ENCODE assay signal across 1 cellular context in genomic region chr1:206679738-206680211, GRCh38.
TF ChIP-seq lines count a peak whose summit lies in the region.

No MANE protein-coding gene starts in this region.

TF ChIP-seq in GM12878, 131 proteins besides CTCF, POLR2A, EP300 and RAD21 (continued from another document and continues in another):
- TF ChIP-seq ZBTB4 (CRISPR knock-in tag; IDR thresholded peaks at IDR 0.05), result no peak
- TF ChIP-seq BCLAF1 (IDR thresholded peaks at IDR 0.05), result no peak
- TF ChIP-seq FOXK2 (IDR thresholded peaks at IDR 0.05), result no peak
- no peak for TF ChIP-seq CHD1 (IDR thresholded peaks at IDR 0.05; ENCODE audit: low read depth, low read length)
- TF ChIP-seq IKZF1 (conservative IDR thresholded peaks at IDR 0.05), result peak; percentile 99
- TF ChIP-seq CEBPZ (IDR thresholded peaks at IDR 0.05; ENCODE audit: low read depth, low read length), result no peak
- TF ChIP-seq BHLHE40 (IDR thresholded peaks at IDR 0.05; ENCODE audit: borderline replicate concordance in 1 of 2, low read depth in 2 of 2, low read length in 1 of 2), result peak; percentile 69 to 70
- TF ChIP-seq GABPA (IDR thresholded peaks at IDR 0.05; ENCODE audit: low read depth), result peak; percentile 33
- no peak for TF ChIP-seq KAT2A (conservative IDR thresholded peaks at IDR 0.05; ENCODE audit: control insufficient read depth, low read depth, low read length)
- TF ChIP-seq ZNF274 (IDR thresholded peaks at IDR 0.05; ENCODE audit: insufficient read depth, insufficient read length), result no peak
- peak; percentile 48; the same call in 1 of the 2 replicates for TF ChIP-seq PML (IDR thresholded peaks at IDR 0.05; ENCODE audit: low read length)
- TF ChIP-seq FOS (IDR thresholded peaks at IDR 0.05; ENCODE audit: borderline replicate concordance, extremely low read depth, insufficient read length), result no peak
- peak; percentile 98 for TF ChIP-seq SPI1 (IDR thresholded peaks at IDR 0.05; ENCODE audit: borderline replicate concordance, insufficient read depth, low read depth, low read length)
- no peak for TF ChIP-seq CHD4 (IDR thresholded peaks at IDR 0.05)
- no peak for TF ChIP-seq USF1 (IDR thresholded peaks at IDR 0.05; ENCODE audit: borderline replicate concordance, extremely low read length, insufficient read depth, low read depth, low read length)
- TF ChIP-seq KDM1A (IDR thresholded peaks at IDR 0.05; ENCODE audit: borderline replicate concordance), result no peak
- no peak for TF ChIP-seq PRDM15 (CRISPR knock-in tag; IDR thresholded peaks at IDR 0.05)
- TF ChIP-seq GATAD2B (conservative IDR thresholded peaks at IDR 0.05; ENCODE audit: low read depth), result peak; percentile 99
- TF ChIP-seq STAT3 (IDR thresholded peaks at IDR 0.05; ENCODE audit: low read depth, low read length), result no peak
- 0 out of 2 replicates have a peak, but pooled peaks have one; percentile 8 for TF ChIP-seq YY1 (IDR thresholded peaks at IDR 0.05; ENCODE audit: low read depth, low read length)
- TF ChIP-seq ASH2L (IDR thresholded peaks at IDR 0.05; ENCODE audit: borderline replicate concordance, low read depth), result peak; percentile 46; the same call in 1 of the 2 replicates
- peak; percentile 66 for TF ChIP-seq NKRF (conservative IDR thresholded peaks at IDR 0.05)
- TF ChIP-seq E2F8 (IDR thresholded peaks at IDR 0.05; ENCODE audit: low read depth, partially characterized antibody), result no peak
- no peak; the same call in 1 of the 2 replicates for TF ChIP-seq HDAC2 (IDR thresholded peaks at IDR 0.05)
- TF ChIP-seq IKZF2 (IDR thresholded peaks at IDR 0.05), result peak; percentile 99
- no peak for TF ChIP-seq SREBF1 (IDR thresholded peaks at IDR 0.05; ENCODE audit: low read length)
- peak; percentile 95 for TF ChIP-seq RELB (IDR thresholded peaks at IDR 0.05; ENCODE audit: low read depth)
- TF ChIP-seq ETV6 (conservative IDR thresholded peaks at IDR 0.05 in 1 of 2, IDR thresholded peaks at IDR 0.05 in 1 of 2; ENCODE audit: borderline replicate concordance in 1 of 2, low read depth in 1 of 2), result peak in 1 of 2 experiments; percentile 91; a peak in 2 of 4 replicates
- TF ChIP-seq ZNF384 (IDR thresholded peaks at IDR 0.05; ENCODE audit: borderline replicate concordance, low read depth, low read length), result peak; percentile 91
- no peak for TF ChIP-seq CBX3 (IDR thresholded peaks at IDR 0.05; ENCODE audit: borderline replicate concordance, low read depth)
- TF ChIP-seq NRF1 (conservative IDR thresholded peaks at IDR 0.05; ENCODE audit: low read depth, low read length), result no peak
- TF ChIP-seq DPF2 (IDR thresholded peaks at IDR 0.05), result peak; percentile 99
- TF ChIP-seq CBFB (IDR thresholded peaks at IDR 0.05; ENCODE audit: low read depth), result peak; percentile 23; the same call in 1 of the 2 replicates
- TF ChIP-seq PAX5 (IDR thresholded peaks at IDR 0.05; ENCODE audit: borderline replicate concordance, low read depth, low read length), result peak; percentile 90
- no peak; the same call in 1 of the 2 replicates for TF ChIP-seq ZNF207 (IDR thresholded peaks at IDR 0.05; ENCODE audit: borderline replicate concordance)
- TF ChIP-seq MYB (IDR thresholded peaks at IDR 0.05; ENCODE audit: borderline replicate concordance, low read depth, low read length), result no peak
- TF ChIP-seq BACH1 (IDR thresholded peaks at IDR 0.05; ENCODE audit: borderline replicate concordance), result peak; percentile 91; the same call in 1 of the 2 replicates
